Comparison of ENCODE assay signal across 8 cellular contexts in genomic region chr2:73981081-73981968, GRCh38. TPM values are rescaled to one million over a fixed set of nuclear protein-coding genes. Genes with fewer than 3 reads are reported as not detected.
DNase-seq lines count a peak whose midpoint lies in the region; ATAC-seq and TF ChIP-seq lines count a peak whose summit lies in the region.

No MANE protein-coding gene starts in this region.

- H3K27me3 ChIP-seq in PC-3 (ENCODE audit: low read length), result no peaks in the 10 kb centered on the region
- H3K27me3 ChIP-seq in mammary epithelial cell (ENCODE audit: insufficient read depth, low read length), result no peaks in the 10 kb centered on the region
- no peaks in the 10 kb centered on the region for H3K27me3 ChIP-seq in right lobe of liver
- H3K27me3 ChIP-seq in tibial nerve, result peaks cover 0 to 12% of the 10 kb centered on the region in 2 donors

- no TSS peak for BruUV-seq in PC-3 (replicated peaks; lab: Mats Ljungman, UMichigan)
- BruUV-seq in mammary epithelial cell (replicated peaks; lab: Mats Ljungman, UMichigan), result no TSS peak

- no peaks in the 10 kb centered on the region for H3K9me2 ChIP-seq in PC-3 (replicated peaks; ENCODE audit: low read length)

- CTCF ChIA-PET in PC-3 (lab: Charles Lee), result interaction anchor here (1.0 kb wide), 1 partner anchor 154 kb away, joined by 6 read pairs; no protein-coding TSS in a partner anchor
- CTCF ChIA-PET in mammary epithelial cell (lab: Charles Lee; ENCODE audit: low non-redundant PET), result interaction anchor here (0.6 kb wide), 1 partner anchor 155 kb away, joined by 12 read pairs; no protein-coding TSS in a partner anchor

- dilution Hi-C loops in mammary epithelial cell (cut with HindIII; ENCODE audit: low sequenced_read_pairs), result no loop called here

- H4K20me1 ChIP-seq in PC-3 (ENCODE audit: low read length), result no peaks in the 10 kb centered on the region; the same call in 1 of the 2 replicates
- no peaks in the 10 kb centered on the region for H4K20me1 ChIP-seq in mammary epithelial cell (ENCODE audit: insufficient read depth, low read length)

- in situ Hi-C loops in mammary epithelial cell (cut with MboI; ENCODE audit: low sequenced_read_pairs in 2 of 2), result no loop called here

- peak overlapping the region; percentile 59 for H3K4me3 ChIP-seq in PC-3 (ENCODE audit: low read length)
- peak overlapping the region; percentile 41 to 58 (median 52) for H3K4me3 ChIP-seq in mammary epithelial cell (replicated peaks in 1 of 3; ENCODE audit: insufficient read depth in 1 of 3, low read depth in 2 of 3, low read length in 3 of 3)
- H3K4me3 ChIP-seq in right lobe of liver, result peak overlapping the region; percentile 22 to 50 (median 42)
- H3K4me3 ChIP-seq in tibial nerve, result peak overlapping the region; percentile 5 to 44 (median 30)

- H3K79me2 ChIP-seq in PC-3 (ENCODE audit: low read length) (peaks cover 21% of the 10 kb centered on the region), mammary epithelial cell (ENCODE audit: insufficient read depth, low read length) (peaks cover 37% of the 10 kb centered on the region)

- no peak for TF ChIP-seq EP300 in tibial nerve (IDR thresholded peaks at IDR 0.05)

- DNase-seq in DMS79 treated with DMSO at 0.1 percent for 48 hours (lab: John Stamatoyannopoulos, UW) (peak; percentile 72), PC-3 (peak; percentile 53), mammary epithelial cell (peak; percentile 41), right lobe of liver (peak; percentile 57 to 69 (median 59)), tibial nerve (ENCODE audit: low spot score in 2 of 2) (no peak), NCI-H187 (lab: John Stamatoyannopoulos, UW) (no peak), NCI-H1694 treated with DMSO at 0.1 percent for 48 hours (lab: John Stamatoyannopoulos, UW) (no peak)

- H3K27ac ChIP-seq in PC-3 (ENCODE audit: low read length) (peak overlapping the region; percentile 98), mammary epithelial cell (ENCODE audit: insufficient read depth, low read depth, low read length) (peak overlapping the region; percentile 83), right lobe of liver (no peak overlapping the region), tibial nerve (peak overlapping the region in 1 of 4 donors; percentile 20)

- TF ChIP-seq CTCF in PC-3 (conservative IDR thresholded peaks at IDR 0.05; ENCODE audit: low read depth, low read length) (no peak), mammary epithelial cell (conservative IDR thresholded peaks at IDR 0.05 in 1 of 2, IDR thresholded peaks at IDR 0.05 in 1 of 2; ENCODE audit: extremely low read depth in 1 of 2, insufficient read depth in 1 of 2, low read depth in 1 of 2, low read length in 2 of 2) (no peak), right lobe of liver (IDR thresholded peaks at IDR 0.05) (peak in 1 of 4 donors; percentile 10), tibial nerve (IDR thresholded peaks at IDR 0.05) (no peak)

- H3F3A ChIP-seq in PC-3 (ENCODE audit: low read length, unreplicated experiment), result peaks cover 7% of the 10 kb centered on the region

- intact Hi-C loops in PC-3 (cut with micrococcal nuclease), result loop anchor here (5.0 kb wide), 1 partner anchor 44 kb away; no protein-coding TSS in a partner anchor
- intact Hi-C loops in mammary epithelial cell (cut with micrococcal nuclease), result loop anchor here (5.0 kb wide), 2 partner anchors 129 to 166 kb away; partner anchors contain the start of gene BOLA3
- intact Hi-C loops in right lobe of liver (cut with DNase I), result no loop called here

- H2AFZ ChIP-seq in PC-3 (ENCODE audit: low read length) (peak overlapping the region; percentile 77), mammary epithelial cell (ENCODE audit: low read depth, low read length) (peak overlapping the region; percentile 95)

- H3K36me3 ChIP-seq in PC-3 (ENCODE audit: low read depth, low read length) (no peaks in the 10 kb centered on the region), mammary epithelial cell (ENCODE audit: insufficient read depth, low read length) (no peaks in the 10 kb centered on the region), right lobe of liver (no peaks in the 10 kb centered on the region), tibial nerve (no peaks in the 10 kb centered on the region)

- H3K4me1 ChIP-seq in PC-3 (ENCODE audit: insufficient read depth, low read length) (peaks cover 55% of the 10 kb centered on the region), mammary epithelial cell (ENCODE audit: insufficient read depth, low read length) (peaks cover 62% of the 10 kb centered on the region), right lobe of liver (peaks cover 0 to 32% (median 13%) of the 10 kb centered on the region in 4 donors), tibial nerve (peaks cover 0 to 47% (median 24%) of the 10 kb centered on the region in 4 donors)

- H3K4me2 ChIP-seq in PC-3 (ENCODE audit: low read length), result peak overlapping the region; percentile 99
- H3K4me2 ChIP-seq in mammary epithelial cell (ENCODE audit: insufficient read depth, low read depth, low read length), result peak overlapping the region; percentile 82

- ATAC-seq in GM21528 (IDR thresholded peaks at IDR 0.05; ENCODE audit: low FRiP score, unreplicated experiment) (peak; percentile 38), PC-3 (peak; percentile 25), right lobe of liver (peak; percentile 20 to 62 (median 38))

- TF ChIP-seq POLR2A in right lobe of liver (IDR thresholded peaks at IDR 0.05) (no peak), tibial nerve (IDR thresholded peaks at IDR 0.05) (no peak)

- H3K9ac ChIP-seq in PC-3 (ENCODE audit: low read length) (peak overlapping the region; percentile 46), mammary epithelial cell (ENCODE audit: insufficient read depth, low read length) (peak overlapping the region; percentile 79)

- H3K9me3 ChIP-seq in PC-3 (ENCODE audit: low read length), result no peaks in the 10 kb centered on the region
- no peaks in the 10 kb centered on the region for H3K9me3 ChIP-seq in mammary epithelial cell (replicated peaks; ENCODE audit: insufficient read depth, low read length)
- H3K9me3 ChIP-seq in right lobe of liver, result no peaks in the 10 kb centered on the region
- no peaks in the 10 kb centered on the region for H3K9me3 ChIP-seq in tibial nerve

- WGBS in mammary epithelial cell (ENCODE audit: low coverage, missing lambda C conversion rate), result 5% methylated on average over 22 of the region's 31 CpGs
- WGBS in right lobe of liver (ENCODE audit: insufficient coverage, low coverage, low lambda C conversion rate, missing lambda C conversion rate), result 8% methylated on average over 20 of the region's 31 CpGs
- 7 to 12% methylated on average over 25 to 31 of the region's 31 CpGs for WGBS in tibial nerve, 2 donors

- POLR2A ChIA-PET in PC-3 (lab: Charles Lee; ENCODE audit: unreplicated experiment), result interaction anchor here (0.6 to 0.7 kb wide), 4 partner anchors 153 to 955 kb away, joined by 3 to 9 read pairs (median 4); partner anchors contain the start of genes MOB1A and STAMBP

RNA-seq across cellular contexts. Expression of gene TET3, which starts 3.4 kb away (rescaled TPM):
- total RNA-seq in PC-3 (2014; rRNA removed) (6.1 and 10.1 TPM in 2 replicates), mammary epithelial cell (10 to 100 TPM in 1 of 2 donors, 1 to 10 TPM in 1; 6.0 to 14.9 TPM), right lobe of liver (1 to 10 TPM; 3.7 to 6.8 (median 5.1) TPM), tibial nerve (10 to 100 TPM in 1 of 4 donors, 1 to 10 TPM in 3; 4.3 to 14.1 (median 6.6) TPM)
- 3.1 TPM for polyA plus RNA-seq in mammary epithelial cell
- 16.0 TPM for polyA minus RNA-seq in mammary epithelial cell

RNA-seq across cellular contexts. Expression of gene DGUOK, which starts 54.6 kb away (rescaled TPM):
- 42.2 and 61.3 TPM in 2 replicates for total RNA-seq in PC-3 (2014; rRNA removed)
- total RNA-seq in mammary epithelial cell, result 10 to 100 TPM; 56.3 to 78.2 TPM
- 96.6 TPM for polyA plus RNA-seq in mammary epithelial cell
- 80.2 TPM for polyA minus RNA-seq in mammary epithelial cell
- total RNA-seq in right lobe of liver, result 10 to 100 TPM; 16.6 to 33.1 (median 22.6) TPM
- 10 to 100 TPM; 36.9 to 63.9 (median 44.0) TPM for total RNA-seq in tibial nerve

Comparison
In these comparisons a context has a peak if more than half of its experiments do, and no peak if none do; other contexts are left out.
1. DNase-seq: peak in DMS79 treated with DMSO at 0.1 percent for 48 hours (single experiment), PC-3 (single experiment), mammary epithelial cell (single experiment) and right lobe of liver (3 of 3); none in tibial nerve (0 of 2), NCI-H187 (0 of 2) and NCI-H1694 treated with DMSO at 0.1 percent for 48 hours (single experiment).
2. H3K27ac ChIP-seq: peak in PC-3 (single experiment) and mammary epithelial cell (single experiment); none in right lobe of liver (0 of 3).
3. intact Hi-C loops: an anchor here in PC-3 (5.0 kb wide) and mammary epithelial cell (5.0 kb wide); none called in right lobe of liver.
4. Peak in every context shown above with its lines, with median percentiles within 50 percentile points of each other: ATAC-seq and H3K4me3 ChIP-seq.